In the genomic region with DNA sequence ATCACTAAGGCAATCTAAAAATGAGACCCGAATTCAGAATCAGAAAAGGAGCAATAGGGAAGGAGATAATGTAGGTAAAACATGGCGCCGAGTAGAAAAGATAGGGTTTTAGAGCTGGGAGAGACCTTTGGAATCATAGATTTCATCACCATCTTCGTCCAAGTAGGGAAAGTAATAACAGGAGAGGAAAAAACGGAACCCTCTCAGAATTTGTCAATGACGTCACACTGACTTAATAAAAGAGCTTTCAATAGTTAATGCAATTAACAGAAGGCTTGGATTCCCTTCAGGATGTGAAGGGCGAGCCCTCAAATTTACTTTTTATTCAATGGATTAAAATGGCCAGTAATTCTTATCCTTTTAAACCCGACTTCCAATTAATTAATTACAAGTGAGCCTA, we compare ENCODE assay signal across 9 cellular contexts. TPM values are rescaled to one million over a fixed set of nuclear protein-coding genes. Genes with fewer than 3 reads are reported as not detected.
A peak's percentile ranks its signal among the peaks of the same experiment; 100 is the strongest.
DNase-seq lines count a peak whose midpoint lies in the region; ATAC-seq and TF ChIP-seq lines count a peak whose summit lies in the region.
"Had no signal": no experiment of that assay in that cellular context is flagged by ENCODE, and none has a peak within 500 bp of the region (broad histone marks: within the 10 kb centered on the region; RNA-seq: fewer than 3 reads in every experiment).

No MANE protein-coding gene starts in this region.

- H3K27me3 Mint-ChIP-seq in CD8-positive, alpha-beta memory T cell, result peaks cover 6 to 8% of the 10 kb centered on the region in 2 donors
- H3K27me3 Mint-ChIP-seq in effector memory CD8-positive, alpha-beta T cell, result peaks cover under 1 to 2% of the 10 kb centered on the region in 2 donors

- peak overlapping the region in 6 of 8 donors; percentile 88 to 100 (median 98) for H3K27ac Mint-ChIP-seq in CD8-positive, alpha-beta memory T cell
- peak overlapping the region; percentile 22 to 95 for H3K27ac Mint-ChIP-seq in effector memory CD8-positive, alpha-beta T cell

- TF ChIP-seq CTCF in OCI-LY3 (IDR thresholded peaks at IDR 0.05; ENCODE audit: low read depth, low read length), result no peak
- TF ChIP-seq CTCF in osteoblast (IDR thresholded peaks at IDR 0.05; ENCODE audit: extremely low read depth, low read depth, low read length), result no peak

- H3K27me3 ChIP-seq in CD8-positive, alpha-beta memory T cell (ENCODE audit: insufficient read depth, low read length, poor library complexity, severe bottlenecking), result no peaks in the 10 kb centered on the region
- H3K27me3 ChIP-seq in OCI-LY3 (ENCODE audit: low read depth, low read length) (0 out of 2 replicates have a peak, but pooled peaks cover 7% of the 10 kb centered on the region), osteoblast (ENCODE audit: insufficient read depth, low read length) (no peaks in the 10 kb centered on the region)

- ATAC-seq in effector memory CD8-positive, alpha-beta T cell (replicated peaks), result no peak

- POLR2A ChIA-PET in CD8-positive, alpha-beta memory T cell (lab: Charles Lee), result no interaction called here

- no peak overlapping the region for H3K27ac ChIP-seq in CD8-positive, alpha-beta memory T cell (ENCODE audit: low read depth, low read length)
- no peak overlapping the region for H3K27ac ChIP-seq in OCI-LY3 (ENCODE audit: low read length)
- H3K27ac ChIP-seq in osteoblast (ENCODE audit: low read depth, low read length), result peak overlapping the region; percentile 85

- DNase-seq in CD8-positive, alpha-beta memory T cell, result no peak
- DNase-seq in effector memory CD8-positive, alpha-beta T cell, result no peak
- DNase-seq in osteoblast (ENCODE audit: insufficient read length, low spot score, missing footprints) (peak; percentile 23), erythroblast (lab: John Stamatoyannopoulos, UW) (no peak), pons (ENCODE audit: low spot score) (no peak), RKO (ENCODE audit: low spot score) (no peak), HCEC 1CT (no peak)
- DNase-seq: NCI-H1105 treated with DMSO at 0.1 percent for 48 hours had no signal

- CTCF ChIA-PET in CD8-positive, alpha-beta memory T cell (lab: Charles Lee), result no interaction called here

- H3K4me3 Mint-ChIP-seq in CD8-positive, alpha-beta memory T cell, result peak overlapping the region; percentile 97 to 100 (median 99)
- H3K4me3 Mint-ChIP-seq in effector memory CD8-positive, alpha-beta T cell, result peak overlapping the region; percentile 95 to 99

- peaks cover 0 to 9% (median 0%) of the 10 kb centered on the region in 3 donors for H3K36me3 Mint-ChIP-seq in CD8-positive, alpha-beta memory T cell
- H3K36me3 Mint-ChIP-seq in effector memory CD8-positive, alpha-beta T cell (ENCODE audit: insufficient read depth), result peaks cover 15% of the 10 kb centered on the region

- H3K4me3 ChIP-seq in CD8-positive, alpha-beta memory T cell (ENCODE audit: low read length), result peak overlapping the region; percentile 94
- H3K4me3 ChIP-seq in OCI-LY3 (ENCODE audit: low read length) (peak overlapping the region; percentile 90), osteoblast (ENCODE audit: insufficient read depth, low read length) (peak overlapping the region; percentile 97)

- H3K4me2 ChIP-seq in OCI-LY3 (ENCODE audit: low read length) (peak overlapping the region; percentile 88), osteoblast (ENCODE audit: insufficient read depth, low read length) (peak overlapping the region; percentile 89)

- TF ChIP-seq POLR2A in erythroblast (IDR thresholded peaks at IDR 0.05; ENCODE audit: low read length), result no peak

- peaks cover 27 to 39% (median 36%) of the 10 kb centered on the region in 3 donors for H3K4me1 Mint-ChIP-seq in CD8-positive, alpha-beta memory T cell
- H3K4me1 Mint-ChIP-seq in effector memory CD8-positive, alpha-beta T cell (ENCODE audit: low read depth in 2 of 2), result peaks cover 10 to 18% of the 10 kb centered on the region in 2 donors

- peaks cover 9% of the 10 kb centered on the region for H4K20me1 ChIP-seq in OCI-LY3 (ENCODE audit: insufficient read depth, low read length)
- H4K20me1 ChIP-seq in osteoblast (ENCODE audit: insufficient read depth, low read length), result no peaks in the 10 kb centered on the region

- H3K9me3 Mint-ChIP-seq in CD8-positive, alpha-beta memory T cell, result no peaks in the 10 kb centered on the region
- H3K9me3 Mint-ChIP-seq in effector memory CD8-positive, alpha-beta T cell, result no peaks in the 10 kb centered on the region

- H3K9ac ChIP-seq in OCI-LY3 (ENCODE audit: low read length), result peak overlapping the region; percentile 82

- peaks cover 15% of the 10 kb centered on the region for H3K4me1 ChIP-seq in CD8-positive, alpha-beta memory T cell (ENCODE audit: insufficient read depth, low read length)
- H3K4me1 ChIP-seq in OCI-LY3 (ENCODE audit: low read length) (peaks cover 15% of the 10 kb centered on the region), osteoblast (ENCODE audit: insufficient read depth, low read length) (peaks cover 5% of the 10 kb centered on the region)

- peak overlapping the region; percentile 94 for H2AFZ ChIP-seq in OCI-LY3 (ENCODE audit: low read depth, low read length)
- H2AFZ ChIP-seq in osteoblast (ENCODE audit: low read length), result peak overlapping the region; percentile 99

- H3K9me3 ChIP-seq in CD8-positive, alpha-beta memory T cell (ENCODE audit: low read length), result no peaks in the 10 kb centered on the region
- H3K9me3 ChIP-seq in OCI-LY3 (ENCODE audit: insufficient read depth, low read length) (no peaks in the 10 kb centered on the region), osteoblast (ENCODE audit: low read depth, low read length) (no peaks in the 10 kb centered on the region)

- no peaks in the 10 kb centered on the region for H3K36me3 ChIP-seq in CD8-positive, alpha-beta memory T cell (ENCODE audit: insufficient read depth, low read length)
- H3K36me3 ChIP-seq in OCI-LY3 (replicated peaks; ENCODE audit: low read depth, low read length), result no peaks in the 10 kb centered on the region
- H3K36me3 ChIP-seq in osteoblast (ENCODE audit: insufficient read depth, low read length), result no peaks in the 10 kb centered on the region

- H3K79me2 ChIP-seq in OCI-LY3 (ENCODE audit: low read length) (peaks cover 32% of the 10 kb centered on the region), osteoblast (ENCODE audit: insufficient read depth, low read length) (peaks cover 33% of the 10 kb centered on the region)

RNA-seq across cellular contexts. Expression of a gene that starts 1.0 kb away (rescaled TPM):
- total RNA-seq in CD8-positive, alpha-beta memory T cell, result 10 to 100 TPM; 13.0 to 13.6 TPM
- 3.2 TPM for polyA plus RNA-seq in CD8-positive, alpha-beta memory T cell
- total RNA-seq in osteoblast, result 9.8 and 10.0 TPM in 2 replicates
